ENCODE assay signal across 1 cellular context in the genomic region with DNA sequence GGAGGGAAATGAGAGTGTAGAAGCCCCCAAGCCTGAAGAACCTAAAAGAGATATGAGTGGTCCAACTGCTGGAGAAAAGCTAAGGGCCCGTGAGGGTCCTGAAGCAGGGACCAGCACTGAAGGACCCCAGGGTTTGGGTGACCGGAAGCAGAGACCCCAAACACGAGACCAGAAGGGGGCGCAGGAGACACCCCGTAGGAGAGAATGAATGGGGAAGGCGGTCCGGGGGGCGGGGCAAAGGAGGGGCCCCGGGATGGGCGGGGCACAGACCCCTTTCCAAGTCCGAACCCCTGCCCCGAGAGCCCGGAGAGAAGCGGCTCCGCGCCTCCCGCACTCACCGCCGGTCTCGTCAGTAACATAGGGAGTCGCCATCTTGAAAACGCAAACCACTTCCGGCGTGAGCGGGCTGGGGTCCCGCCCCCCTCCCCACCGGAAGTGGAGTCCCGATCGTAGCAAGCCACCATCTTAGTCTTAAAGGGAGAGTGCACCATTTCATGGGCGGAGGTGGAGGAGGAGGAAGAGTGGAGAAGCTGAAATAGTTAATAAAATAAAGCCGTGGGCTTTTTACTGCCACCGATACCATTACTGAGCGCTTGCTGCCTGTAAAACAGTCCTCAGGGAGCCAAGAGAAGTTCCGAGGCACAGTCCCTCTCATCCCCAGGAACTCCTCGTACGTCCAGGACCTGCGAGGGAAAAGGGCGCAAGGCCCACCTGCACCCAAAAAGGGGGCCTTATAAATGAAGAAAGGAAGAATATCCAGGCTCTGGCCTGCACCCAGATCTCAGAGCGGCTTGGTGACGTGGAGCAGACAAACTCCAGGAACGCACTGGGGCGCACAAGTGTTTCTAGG.
TF ChIP-seq lines count a peak whose summit lies in the region.

No MANE protein-coding gene starts in this region.

TF ChIP-seq in K562, 482 proteins besides CTCF, POLR2A, EP300 and RAD21 (continued from another document and continues in another):
- TF ChIP-seq, protein P1, sequence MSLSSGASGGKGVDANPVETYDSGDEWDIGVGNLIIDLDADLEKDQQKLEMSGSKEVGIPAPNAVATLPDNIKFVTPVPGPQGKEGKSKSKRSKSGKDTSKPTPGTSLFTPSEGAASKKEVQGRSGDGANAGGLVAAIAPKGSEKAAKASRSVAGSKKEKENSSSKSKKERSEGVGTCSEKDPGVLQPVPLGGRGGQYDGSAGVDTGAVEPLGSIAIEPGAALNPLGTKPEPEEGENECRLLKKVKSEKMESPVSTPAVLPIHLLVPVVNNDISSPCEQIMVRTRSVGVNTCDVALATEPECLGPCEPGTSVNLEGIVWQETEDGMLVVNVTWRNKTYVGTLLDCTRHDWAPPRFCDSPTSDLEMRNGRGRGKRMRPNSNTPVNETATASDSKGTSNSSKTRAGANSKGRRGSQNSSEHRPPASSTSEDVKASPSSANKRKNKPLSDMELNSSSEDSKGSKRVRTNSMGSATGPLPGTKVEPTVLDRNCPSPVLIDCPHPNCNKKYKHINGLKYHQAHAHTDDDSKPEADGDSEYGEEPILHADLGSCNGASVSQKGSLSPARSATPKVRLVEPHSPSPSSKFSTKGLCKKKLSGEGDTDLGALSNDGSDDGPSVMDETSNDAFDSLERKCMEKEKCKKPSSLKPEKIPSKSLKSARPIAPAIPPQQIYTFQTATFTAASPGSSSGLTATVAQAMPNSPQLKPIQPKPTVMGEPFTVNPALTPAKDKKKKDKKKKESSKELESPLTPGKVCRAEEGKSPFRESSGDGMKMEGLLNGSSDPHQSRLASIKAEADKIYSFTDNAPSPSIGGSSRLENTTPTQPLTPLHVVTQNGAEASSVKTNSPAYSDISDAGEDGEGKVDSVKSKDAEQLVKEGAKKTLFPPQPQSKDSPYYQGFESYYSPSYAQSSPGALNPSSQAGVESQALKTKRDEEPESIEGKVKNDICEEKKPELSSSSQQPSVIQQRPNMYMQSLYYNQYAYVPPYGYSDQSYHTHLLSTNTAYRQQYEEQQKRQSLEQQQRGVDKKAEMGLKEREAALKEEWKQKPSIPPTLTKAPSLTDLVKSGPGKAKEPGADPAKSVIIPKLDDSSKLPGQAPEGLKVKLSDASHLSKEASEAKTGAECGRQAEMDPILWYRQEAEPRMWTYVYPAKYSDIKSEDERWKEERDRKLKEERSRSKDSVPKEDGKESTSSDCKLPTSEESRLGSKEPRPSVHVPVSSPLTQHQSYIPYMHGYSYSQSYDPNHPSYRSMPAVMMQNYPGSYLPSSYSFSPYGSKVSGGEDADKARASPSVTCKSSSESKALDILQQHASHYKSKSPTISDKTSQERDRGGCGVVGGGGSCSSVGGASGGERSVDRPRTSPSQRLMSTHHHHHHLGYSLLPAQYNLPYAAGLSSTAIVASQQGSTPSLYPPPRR (CRISPR knock-in tag; IDR thresholded peaks at IDR 0.05; ENCODE audit: borderline replicate concordance), result no peak
- TF ChIP-seq KDM4B (IDR thresholded peaks at IDR 0.05; ENCODE audit: borderline replicate concordance in 2 of 2, low read depth in 1 of 2) (peak in 1 of 2 experiments; percentile 86; a peak in 2 of 4 replicates), HDAC6 (IDR thresholded peaks at IDR 0.05; ENCODE audit: low read depth, low read length) (no peak), ZNF444 (CRISPR knock-in tag; IDR thresholded peaks at IDR 0.05) (no peak), NR2F6 (CRISPR knock-in tag; IDR thresholded peaks at IDR 0.05) (no peak; the same call in 1 of the 2 replicates), EP400 (IDR thresholded peaks at IDR 0.05) (peak; percentile 84), HOXB6 (CRISPR knock-in tag; IDR thresholded peaks at IDR 0.05; ENCODE audit: borderline replicate concordance) (no peak), MBD2 (IDR thresholded peaks at IDR 0.05; ENCODE audit: borderline replicate concordance, low read depth) (0 out of 2 replicates have a peak, but pooled peaks have one; percentile 9), RBM39 (optimal IDR thresholded peaks at IDR 0.05; ENCODE audit: low read depth, low read length) (no peak), DDX20 (tag; IDR thresholded peaks at IDR 0.05; ENCODE audit: low read depth) (no peak), CBFA2T2 (conservative IDR thresholded peaks at IDR 0.05) (no peak), KLF10 (CRISPR knock-in tag; IDR thresholded peaks at IDR 0.05) (no peak), HMG20A (CRISPR knock-in tag; conservative IDR thresholded peaks at IDR 0.05) (no peak), CHD2 (IDR thresholded peaks at IDR 0.05; ENCODE audit: low read depth, low read length) (peak; percentile 16; the same call in 1 of the 2 replicates), KHSRP (IDR thresholded peaks at IDR 0.05) (0 out of 2 replicates have a peak, but pooled peaks have one; percentile 8), KDM1A (IDR thresholded peaks at IDR 0.05) (no peak), GATAD2A (IDR thresholded peaks at IDR 0.05) (peak; percentile 81; the same call in 1 of the 2 replicates), NFRKB (IDR thresholded peaks at IDR 0.05; ENCODE audit: low read depth) (peak; percentile 84; the same call in 1 of the 2 replicates), ZNF274 (IDR thresholded peaks at IDR 0.05; ENCODE audit: borderline replicate concordance, low read depth, low read length) (no peak), JUND (IDR thresholded peaks at IDR 0.05; ENCODE audit: borderline replicate concordance, low read depth, low read length) (peak; percentile 52; the same call in 1 of the 2 replicates), JUND (tag; IDR thresholded peaks at IDR 0.05; ENCODE audit: borderline replicate concordance, low read depth, low read length) (no peak), ZC3H8 (IDR thresholded peaks at IDR 0.05) (no peak), NBN (IDR thresholded peaks at IDR 0.05; ENCODE audit: low read depth) (no peak; the same call in 1 of the 2 replicates), YY1 (IDR thresholded peaks at IDR 0.05; ENCODE audit: borderline replicate concordance in 1 of 3, control insufficient read depth in 1 of 3, extremely low read depth in 1 of 3, insufficient read depth in 3 of 3, insufficient read length in 1 of 3, insufficient replicate concordance in 2 of 3, low read depth in 1 of 3, low read length in 2 of 3) (peak; percentile 83 to 96 (median 96)), GATAD2B (IDR thresholded peaks at IDR 0.05; ENCODE audit: borderline replicate concordance) (no peak), TEAD4 (IDR thresholded peaks at IDR 0.05; ENCODE audit: low read length) (no peak), TEAD4 (CRISPR knock-in tag; IDR thresholded peaks at IDR 0.05; ENCODE audit: borderline replicate concordance) (no peak), TSC22D4 (tag; IDR thresholded peaks at IDR 0.05) (no peak), ZNF57 (CRISPR knock-in tag; IDR thresholded peaks at IDR 0.05) (no peak)
- TF ChIP-seq, protein P2, sequence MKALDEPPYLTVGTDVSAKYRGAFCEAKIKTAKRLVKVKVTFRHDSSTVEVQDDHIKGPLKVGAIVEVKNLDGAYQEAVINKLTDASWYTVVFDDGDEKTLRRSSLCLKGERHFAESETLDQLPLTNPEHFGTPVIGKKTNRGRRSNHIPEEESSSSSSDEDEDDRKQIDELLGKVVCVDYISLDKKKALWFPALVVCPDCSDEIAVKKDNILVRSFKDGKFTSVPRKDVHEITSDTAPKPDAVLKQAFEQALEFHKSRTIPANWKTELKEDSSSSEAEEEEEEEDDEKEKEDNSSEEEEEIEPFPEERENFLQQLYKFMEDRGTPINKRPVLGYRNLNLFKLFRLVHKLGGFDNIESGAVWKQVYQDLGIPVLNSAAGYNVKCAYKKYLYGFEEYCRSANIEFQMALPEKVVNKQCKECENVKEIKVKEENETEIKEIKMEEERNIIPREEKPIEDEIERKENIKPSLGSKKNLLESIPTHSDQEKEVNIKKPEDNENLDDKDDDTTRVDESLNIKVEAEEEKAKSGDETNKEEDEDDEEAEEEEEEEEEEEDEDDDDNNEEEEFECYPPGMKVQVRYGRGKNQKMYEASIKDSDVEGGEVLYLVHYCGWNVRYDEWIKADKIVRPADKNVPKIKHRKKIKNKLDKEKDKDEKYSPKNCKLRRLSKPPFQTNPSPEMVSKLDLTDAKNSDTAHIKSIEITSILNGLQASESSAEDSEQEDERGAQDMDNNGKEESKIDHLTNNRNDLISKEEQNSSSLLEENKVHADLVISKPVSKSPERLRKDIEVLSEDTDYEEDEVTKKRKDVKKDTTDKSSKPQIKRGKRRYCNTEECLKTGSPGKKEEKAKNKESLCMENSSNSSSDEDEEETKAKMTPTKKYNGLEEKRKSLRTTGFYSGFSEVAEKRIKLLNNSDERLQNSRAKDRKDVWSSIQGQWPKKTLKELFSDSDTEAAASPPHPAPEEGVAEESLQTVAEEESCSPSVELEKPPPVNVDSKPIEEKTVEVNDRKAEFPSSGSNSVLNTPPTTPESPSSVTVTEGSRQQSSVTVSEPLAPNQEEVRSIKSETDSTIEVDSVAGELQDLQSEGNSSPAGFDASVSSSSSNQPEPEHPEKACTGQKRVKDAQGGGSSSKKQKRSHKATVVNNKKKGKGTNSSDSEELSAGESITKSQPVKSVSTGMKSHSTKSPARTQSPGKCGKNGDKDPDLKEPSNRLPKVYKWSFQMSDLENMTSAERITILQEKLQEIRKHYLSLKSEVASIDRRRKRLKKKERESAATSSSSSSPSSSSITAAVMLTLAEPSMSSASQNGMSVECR (CRISPR knock-in tag; IDR thresholded peaks at IDR 0.05), result peak; percentile 12; the same call in 1 of the 2 replicates
- TF ChIP-seq, protein P3, sequence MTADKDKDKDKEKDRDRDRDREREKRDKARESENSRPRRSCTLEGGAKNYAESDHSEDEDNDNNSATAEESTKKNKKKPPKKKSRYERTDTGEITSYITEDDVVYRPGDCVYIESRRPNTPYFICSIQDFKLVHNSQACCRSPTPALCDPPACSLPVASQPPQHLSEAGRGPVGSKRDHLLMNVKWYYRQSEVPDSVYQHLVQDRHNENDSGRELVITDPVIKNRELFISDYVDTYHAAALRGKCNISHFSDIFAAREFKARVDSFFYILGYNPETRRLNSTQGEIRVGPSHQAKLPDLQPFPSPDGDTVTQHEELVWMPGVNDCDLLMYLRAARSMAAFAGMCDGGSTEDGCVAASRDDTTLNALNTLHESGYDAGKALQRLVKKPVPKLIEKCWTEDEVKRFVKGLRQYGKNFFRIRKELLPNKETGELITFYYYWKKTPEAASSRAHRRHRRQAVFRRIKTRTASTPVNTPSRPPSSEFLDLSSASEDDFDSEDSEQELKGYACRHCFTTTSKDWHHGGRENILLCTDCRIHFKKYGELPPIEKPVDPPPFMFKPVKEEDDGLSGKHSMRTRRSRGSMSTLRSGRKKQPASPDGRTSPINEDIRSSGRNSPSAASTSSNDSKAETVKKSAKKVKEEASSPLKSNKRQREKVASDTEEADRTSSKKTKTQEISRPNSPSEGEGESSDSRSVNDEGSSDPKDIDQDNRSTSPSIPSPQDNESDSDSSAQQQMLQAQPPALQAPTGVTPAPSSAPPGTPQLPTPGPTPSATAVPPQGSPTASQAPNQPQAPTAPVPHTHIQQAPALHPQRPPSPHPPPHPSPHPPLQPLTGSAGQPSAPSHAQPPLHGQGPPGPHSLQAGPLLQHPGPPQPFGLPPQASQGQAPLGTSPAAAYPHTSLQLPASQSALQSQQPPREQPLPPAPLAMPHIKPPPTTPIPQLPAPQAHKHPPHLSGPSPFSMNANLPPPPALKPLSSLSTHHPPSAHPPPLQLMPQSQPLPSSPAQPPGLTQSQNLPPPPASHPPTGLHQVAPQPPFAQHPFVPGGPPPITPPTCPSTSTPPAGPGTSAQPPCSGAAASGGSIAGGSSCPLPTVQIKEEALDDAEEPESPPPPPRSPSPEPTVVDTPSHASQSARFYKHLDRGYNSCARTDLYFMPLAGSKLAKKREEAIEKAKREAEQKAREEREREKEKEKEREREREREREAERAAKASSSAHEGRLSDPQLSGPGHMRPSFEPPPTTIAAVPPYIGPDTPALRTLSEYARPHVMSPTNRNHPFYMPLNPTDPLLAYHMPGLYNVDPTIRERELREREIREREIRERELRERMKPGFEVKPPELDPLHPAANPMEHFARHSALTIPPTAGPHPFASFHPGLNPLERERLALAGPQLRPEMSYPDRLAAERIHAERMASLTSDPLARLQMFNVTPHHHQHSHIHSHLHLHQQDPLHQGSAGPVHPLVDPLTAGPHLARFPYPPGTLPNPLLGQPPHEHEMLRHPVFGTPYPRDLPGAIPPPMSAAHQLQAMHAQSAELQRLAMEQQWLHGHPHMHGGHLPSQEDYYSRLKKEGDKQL (CRISPR knock-in tag; IDR thresholded peaks at IDR 0.05; ENCODE audit: borderline replicate concordance), result 0 out of 2 replicates have a peak, but pooled peaks have one; percentile 7
